9 cellular contexts compared by ENCODE assay signal in the genomic region with DNA sequence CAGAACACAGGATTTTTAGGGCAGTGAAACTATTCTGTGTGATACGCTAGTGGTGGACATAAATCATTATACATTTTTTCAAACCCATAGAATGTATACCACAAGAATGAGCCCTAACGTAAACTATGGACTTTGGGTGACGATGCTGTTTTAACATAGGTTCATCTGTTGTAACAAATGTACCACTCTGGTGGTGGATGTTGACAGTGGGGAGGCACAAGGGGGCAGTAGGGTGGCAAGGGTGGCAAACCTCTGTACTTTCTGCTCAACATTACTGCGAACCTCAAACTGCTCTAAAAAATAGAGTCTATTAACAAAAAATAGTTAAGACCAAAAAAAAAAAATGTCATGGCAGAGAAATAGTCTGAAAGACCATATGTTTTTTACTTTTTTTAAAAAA. TPM values are rescaled to one million over a fixed set of nuclear protein-coding genes. Genes with fewer than 3 reads are reported as not detected.
A peak's percentile ranks its signal among the peaks of the same experiment; 100 is the strongest.
DNase-seq lines count a peak whose midpoint lies in the region; ATAC-seq and TF ChIP-seq lines count a peak whose summit lies in the region.
"Had no signal": no experiment of that assay in that cellular context is flagged by ENCODE, and none has a peak within 500 bp of the region (broad histone marks: within the 10 kb centered on the region; RNA-seq: fewer than 3 reads in every experiment).

No MANE protein-coding gene starts in this region.

- TF ChIP-seq CTCF in stomach (IDR thresholded peaks at IDR 0.05) (peak in 5 of 7 experiments; percentile 12 to 39 (median 25)), vagina (IDR thresholded peaks at IDR 0.05) (peak in 1 of 3 experiments; percentile 25)

- H3K27me3 ChIP-seq in stomach (no peaks in the 10 kb centered on the region), vagina (no peaks in the 10 kb centered on the region)

- H3K4me3 ChIP-seq in stomach (no peak overlapping the region), vagina (no peak overlapping the region)

- H3K27ac ChIP-seq in stomach = no peak overlapping the region
- H3K27ac ChIP-seq in vagina = no peak overlapping the region

- no peak for TF ChIP-seq EP300 in stomach (IDR thresholded peaks at IDR 0.05)

- WGBS in stomach, 5 donors = 71 to 87% (median 83%) methylated on average over 4 of the region's 4 CpGs

- TF ChIP-seq POLR2A in stomach (IDR thresholded peaks at IDR 0.05) (no peak), vagina (IDR thresholded peaks at IDR 0.05) (no peak)

- DNase-seq in activated CD8-positive, alpha-beta memory T cell treated with anti-CD3 and anti-CD28 coated beads, Interleukin-2, amount 50 U/mL, for 4 hours = peak; percentile 60
- DNase-seq in activated CD8-positive, alpha-beta memory T cell treated with anti-CD3 and anti-CD28 coated beads, Interleukin-2, amount 50 U/mL, for 48 hours = no peak
- DNase-seq in activated CD4-positive, alpha-beta T cell treated with anti-CD3 and anti-CD28 coated beads, Interleukin-2, amount 50 U/mL, for 48 hours = peak; percentile 26 to 28
- DNase-seq in left cardiac atrium (no peak), stomach (no peak), kidney tubule cell (ENCODE audit: low spot score) (no peak), vagina (ENCODE audit: extremely low spot score in 2 of 2) (no peak)
- DNase-seq: COR-L47 had no signal

- H3K9me3 ChIP-seq in stomach (no peaks in the 10 kb centered on the region), vagina (no peaks in the 10 kb centered on the region)

- ATAC-seq in left cardiac atrium (peak; percentile 27 to 43), HG03378 (IDR thresholded peaks at IDR 0.05; ENCODE audit: unreplicated experiment) (no peak)

- H3K4me1 ChIP-seq in stomach (no peaks in the 10 kb centered on the region), vagina (no peaks in the 10 kb centered on the region)

- H3K36me3 ChIP-seq in stomach (no peaks in the 10 kb centered on the region), vagina (no peaks in the 10 kb centered on the region)

- intact Hi-C loops in left cardiac atrium (cut with DNase I) = loop anchor here in 1 of 2 donors (5.0 kb wide), 2 partner anchors 80 to 175 kb away; no protein-coding TSS in a partner anchor
- intact Hi-C loops in stomach (cut with DNase I; ENCODE audit: low total_unique reads) = no loop called here
- intact Hi-C loops in vagina (cut with DNase I) = no loop called here

RNA-seq across cellular contexts. Expression of gene MVB12B, which starts 9.1 kb away (rescaled TPM):
- 10 to 100 TPM in 1 of 2 donors, 1 to 10 TPM in 1; 9.7 to 12.3 TPM for total RNA-seq in left cardiac atrium
- 10 to 100 TPM in 2 of 5 donors, 1 to 10 TPM in 3; 3.2 to 21.9 (median 7.3) TPM for total RNA-seq in stomach
- polyA plus RNA-seq in stomach = 1 to 10 TPM; 2.3 to 6.4 (median 3.1) TPM
- total RNA-seq in vagina = 16.5 TPM

Comparison
In these comparisons a context has a peak if more than half of its experiments do, and no peak if none do; other contexts are left out.
1. DNase-seq: peak in activated CD8-positive, alpha-beta memory T cell treated with anti-CD3 and anti-CD28 coated beads, Interleukin-2, amount 50 U/mL, for 4 hours (single experiment) and activated CD4-positive, alpha-beta T cell treated with anti-CD3 and anti-CD28 coated beads, Interleukin-2, amount 50 U/mL, for 48 hours (2 of 2); none in activated CD8-positive, alpha-beta memory T cell treated with anti-CD3 and anti-CD28 coated beads, Interleukin-2, amount 50 U/mL, for 48 hours (single experiment), left cardiac atrium (single experiment), stomach (single experiment), kidney tubule cell (single experiment) and vagina (0 of 2).